10 cellular contexts compared by ENCODE assay signal in the genomic region with DNA sequence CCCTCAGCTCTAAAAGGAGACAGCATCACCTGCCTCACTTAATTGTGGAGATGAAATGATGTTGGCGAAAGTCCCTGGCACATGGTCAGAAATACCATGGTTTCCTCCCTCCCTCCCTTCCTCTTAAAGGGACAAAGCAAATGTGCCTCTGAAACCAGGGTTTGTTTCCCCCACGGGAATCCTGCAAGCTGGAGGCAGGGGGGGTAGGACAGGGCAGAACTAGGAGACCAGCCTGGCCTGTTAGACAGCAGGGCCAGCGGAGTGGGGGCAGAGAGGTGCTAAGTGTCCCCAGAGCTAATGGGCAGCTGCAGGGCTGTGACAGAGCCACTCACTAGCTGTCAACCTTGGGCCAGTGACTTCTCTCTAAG. TPM values are rescaled to one million over a fixed set of nuclear protein-coding genes. Genes with fewer than 3 reads are reported as not detected.
DNase-seq lines count a peak whose midpoint lies in the region; ATAC-seq, FAIRE-seq and TF ChIP-seq lines count a peak whose summit lies in the region.
"Had no signal": no experiment of that assay in that cellular context is flagged by ENCODE, and none has a peak within 500 bp of the region (broad histone marks: within the 10 kb centered on the region; RNA-seq: fewer than 3 reads in every experiment).

No MANE protein-coding gene starts in this region.

- H3K27me3 ChIP-seq in HCT116 (ENCODE audit: insufficient read depth, low read length), result no peaks in the 10 kb centered on the region
- H3K27me3 ChIP-seq in astrocyte (ENCODE audit: insufficient read depth, low read length), result no peaks in the 10 kb centered on the region
- no peaks in the 10 kb centered on the region for H3K27me3 ChIP-seq in gastroesophageal sphincter
- H3K27me3 ChIP-seq in rectal smooth muscle tissue (ENCODE audit: control insufficient read depth, insufficient read depth, low read length), result peaks cover 8% of the 10 kb centered on the region

- intact Hi-C loops in HCT116 (cut with micrococcal nuclease), result loop anchor here (2.0 to 10.0 kb wide), 3 partner anchors 107 to 251 kb away; no protein-coding TSS in a partner anchor

- no peak for TF ChIP-seq RAD21 in HCT116 (IDR thresholded peaks at IDR 0.05; ENCODE audit: low read depth)

- no peak overlapping the region for H3K9ac ChIP-seq in HCT116 (ENCODE audit: low read length)
- H3K9ac ChIP-seq in astrocyte (ENCODE audit: low read length), result peak overlapping the region; percentile 38
- no peak overlapping the region for H3K9ac ChIP-seq in rectal smooth muscle tissue (ENCODE audit: low read length)

- H3K79me2 ChIP-seq in HCT116 (ENCODE audit: insufficient read depth, low read length) (no peaks in the 10 kb centered on the region), astrocyte (ENCODE audit: insufficient read depth, low read length) (no peaks in the 10 kb centered on the region)

- H3K4me1 ChIP-seq in HCT116 (ENCODE audit: control insufficient read depth in 1 of 2, insufficient read depth in 2 of 2, low read length in 2 of 2) (0 out of 4 replicates have a peak, but pooled peaks cover 0 to 6% of the 10 kb centered on the region in 2 experiments), astrocyte (ENCODE audit: insufficient read depth, low read length) (peaks cover 36% of the 10 kb centered on the region), gastroesophageal sphincter (peaks cover 13 to 100% (median 18%) of the 10 kb centered on the region in 3 donors), rectal smooth muscle tissue (ENCODE audit: control insufficient read depth, insufficient read depth, low read length) (peaks cover 15% of the 10 kb centered on the region)

- H3K36me3 ChIP-seq in HCT116 (ENCODE audit: control insufficient read depth in 1 of 2, insufficient read depth in 2 of 2, low read length in 2 of 2) (no peaks in the 10 kb centered on the region), astrocyte (ENCODE audit: insufficient read depth, low read length) (no peaks in the 10 kb centered on the region), gastroesophageal sphincter (no peaks in the 10 kb centered on the region), rectal smooth muscle tissue (ENCODE audit: control insufficient read depth, insufficient read depth, low read length) (no peaks in the 10 kb centered on the region)

- no peak for FAIRE-seq in astrocyte (lab: Jason Lieb, UNC)
- FAIRE-seq: colon had no signal

- H3K4me3 ChIP-seq in HCT116 (replicated peaks in 1 of 2; ENCODE audit: low read depth in 1 of 2, low read length in 2 of 2) (no peak overlapping the region), astrocyte (ENCODE audit: insufficient read depth, low read depth, low read length) (no peak overlapping the region), gastroesophageal sphincter (no peak overlapping the region), rectal smooth muscle tissue (ENCODE audit: low read length) (no peak overlapping the region)

- peaks cover 24% of the 10 kb centered on the region for H3K4me1 Mint-ChIP-seq in astrocyte (ENCODE audit: low read depth, unreplicated experiment)
- peaks cover 13% of the 10 kb centered on the region for H3K4me1 Mint-ChIP-seq in activated naive CD8-positive, alpha-beta T cell treated with anti-CD3 and anti-CD28 coated beads for 36 hours
- peaks cover 30% of the 10 kb centered on the region for H3K4me1 Mint-ChIP-seq in activated CD4-positive, alpha-beta T cell treated with anti-CD3 and anti-CD28 coated beads, Interleukin-2, amount 10 ng/mL, durations not matched to agents 7 days and 5 days

- ATAC-seq in HCT116 (0 out of 2 replicates have a peak, but pooled peaks have one; percentile 5), gastroesophageal sphincter (no peak), HG02973 (IDR thresholded peaks at IDR 0.05; ENCODE audit: unreplicated experiment) (no peak)

- H3K4me2 ChIP-seq in HCT116 (ENCODE audit: low read length), result no peak overlapping the region
- peak overlapping the region; percentile 45 for H3K4me2 ChIP-seq in astrocyte (ENCODE audit: low read length)

- no peak for TF ChIP-seq EP300 in gastroesophageal sphincter (IDR thresholded peaks at IDR 0.05)

- H3K4me3 Mint-ChIP-seq in astrocyte (ENCODE audit: unreplicated experiment), result no peak overlapping the region
- no peak overlapping the region for H3K4me3 Mint-ChIP-seq in activated naive CD8-positive, alpha-beta T cell treated with anti-CD3 and anti-CD28 coated beads for 36 hours
- no peak overlapping the region for H3K4me3 Mint-ChIP-seq in activated CD4-positive, alpha-beta T cell treated with anti-CD3 and anti-CD28 coated beads, Interleukin-2, amount 10 ng/mL, durations not matched to agents 7 days and 5 days
- H3K4me3 Mint-ChIP-seq: T-helper 2 cell treated with Interferon-gamma antibody and Interleukin-4, amounts not matched to agents 5 μg/mL and 100 μg/mL, for 36 hours had no signal

- no peaks in the 10 kb centered on the region for H3K9me2 ChIP-seq in HCT116 (ENCODE audit: insufficient read depth)

- no TSS peak for BruUV-seq in HCT116 (replicated peaks; lab: Mats Ljungman, UMichigan)

- TF ChIP-seq CTCF in HCT116 (IDR thresholded peaks at IDR 0.05 in 2 of 3, conservative IDR thresholded peaks at IDR 0.05 in 1 of 3; ENCODE audit: borderline replicate concordance in 1 of 3, insufficient read depth in 1 of 3, low read depth in 2 of 3, low read length in 2 of 3), result no peak
- no peak for TF ChIP-seq CTCF in astrocyte (IDR thresholded peaks at IDR 0.05; ENCODE audit: insufficient read depth, low read depth, low read length)
- no peak for TF ChIP-seq CTCF in gastroesophageal sphincter (IDR thresholded peaks at IDR 0.05)

- no peaks in the 10 kb centered on the region for H4K20me1 ChIP-seq in HCT116 (ENCODE audit: insufficient read depth)
- peaks cover 4% of the 10 kb centered on the region for H4K20me1 ChIP-seq in astrocyte (ENCODE audit: insufficient read depth, low read length)

- RAD21 ChIA-PET in HCT116 (lab: Charles Lee; ENCODE audit: low non-redundant PET in 1 of 2, low total read pairs in 2 of 2, uncharacterized antibody in 2 of 2, unreplicated experiment in 2 of 2), result interaction anchor here in 1 of 2 experiments (0.7 kb wide), 1 partner anchor 104 kb away, joined by 3 read pairs; no protein-coding TSS in a partner anchor

- H3K27ac ChIP-seq in HCT116 (ENCODE audit: low read depth, low read length) (no peak overlapping the region), astrocyte (ENCODE audit: low read depth, low read length) (no peak overlapping the region), gastroesophageal sphincter (peak overlapping the region; percentile 79 to 89 (median 80)), rectal smooth muscle tissue (ENCODE audit: low read depth, low read length) (peak overlapping the region; percentile 62)

- H3K27me3 Mint-ChIP-seq in astrocyte (ENCODE audit: low read depth, unreplicated experiment), result no peaks in the 10 kb centered on the region
- H3K27me3 Mint-ChIP-seq in activated naive CD8-positive, alpha-beta T cell treated with anti-CD3 and anti-CD28 coated beads for 36 hours, result peaks cover 48% of the 10 kb centered on the region
- H3K27me3 Mint-ChIP-seq in activated CD4-positive, alpha-beta T cell treated with anti-CD3 and anti-CD28 coated beads, Interleukin-2, amount 10 ng/mL, durations not matched to agents 7 days and 5 days, result peaks cover 36% of the 10 kb centered on the region

- no peaks in the 10 kb centered on the region for H3K9me3 Mint-ChIP-seq in astrocyte (ENCODE audit: unreplicated experiment)
- no peaks in the 10 kb centered on the region for H3K9me3 Mint-ChIP-seq in activated naive CD8-positive, alpha-beta T cell treated with anti-CD3 and anti-CD28 coated beads for 36 hours
- H3K9me3 Mint-ChIP-seq in activated CD4-positive, alpha-beta T cell treated with anti-CD3 and anti-CD28 coated beads, Interleukin-2, amount 10 ng/mL, durations not matched to agents 7 days and 5 days, result no peaks in the 10 kb centered on the region
- H3K9me3 Mint-ChIP-seq: T-helper 2 cell treated with Interferon-gamma antibody and Interleukin-4, amounts not matched to agents 5 μg/mL and 100 μg/mL, for 36 hours had no signal

- peaks cover 7% of the 10 kb centered on the region for H3K36me3 Mint-ChIP-seq in astrocyte (ENCODE audit: low read depth, unreplicated experiment)
- H3K36me3 Mint-ChIP-seq in activated naive CD8-positive, alpha-beta T cell treated with anti-CD3 and anti-CD28 coated beads for 36 hours, result no peaks in the 10 kb centered on the region
- no peaks in the 10 kb centered on the region for H3K36me3 Mint-ChIP-seq in activated CD4-positive, alpha-beta T cell treated with anti-CD3 and anti-CD28 coated beads, Interleukin-2, amount 10 ng/mL, durations not matched to agents 7 days and 5 days (ENCODE audit: low read depth)

- whole genome bisulfite sequencing in gastroesophageal sphincter (ENCODE audit: low coverage in 1 of 2), 2 donors, result no CpG with 5 or more reads among the region's 3 CpGs

- DNase-seq in HCT116 (ENCODE audit: low read depth, low spot score) (no peak), astrocyte (ENCODE audit: low read depth) (peak; percentile 12)
- DNase-seq in activated naive CD8-positive, alpha-beta T cell treated with anti-CD3 and anti-CD28 coated beads for 36 hours, result no peak
- DNase-seq in activated CD4-positive, alpha-beta T cell treated with anti-CD3 and anti-CD28 coated beads for 4 hours, result no peak
- DNase-seq in activated CD4-positive, alpha-beta T cell treated with anti-CD3 and anti-CD28 coated beads, Interleukin-2, amount 10 ng/mL, durations not matched to agents 7 days and 5 days, result no peak

- CTCF ChIA-PET in HCT116 (lab: Charles Lee), result interaction anchor here (0.9 to 1.2 kb wide), 4 partner anchors 11 to 108 kb away, joined by 3 to 5 read pairs (median 4); no protein-coding TSS in a partner anchor
- CTCF ChIA-PET in activated CD4-positive, alpha-beta T cell treated with anti-CD3 and anti-CD28 coated beads, Interleukin-2, amount 10 ng/mL, durations not matched to agents 7 days and 5 days (lab: Charles Lee), result interaction anchor here (0.8 to 2.0 kb wide), 15 partner anchors 10 to 129 kb away, joined by 3 to 9 read pairs (median 4); no protein-coding TSS in a partner anchor

- POLR2A ChIA-PET in HCT116 (lab: Charles Lee), result no interaction called here
- POLR2A ChIA-PET in activated CD4-positive, alpha-beta T cell treated with anti-CD3 and anti-CD28 coated beads, Interleukin-2, amount 10 ng/mL, durations not matched to agents 7 days and 5 days (lab: Charles Lee), result no interaction called here

- TF ChIP-seq POLR2A in HCT116 (IDR thresholded peaks at IDR 0.05; ENCODE audit: borderline replicate concordance, extremely low read depth, insufficient read depth, insufficient read length), result no peak
- TF ChIP-seq POLR2A in gastroesophageal sphincter (IDR thresholded peaks at IDR 0.05), result no peak

- H3K9me3 ChIP-seq in HCT116 (ENCODE audit: control insufficient read depth in 1 of 2, insufficient read depth in 1 of 2, low read depth in 1 of 2, low read length in 2 of 2) (no peaks in the 10 kb centered on the region), astrocyte (ENCODE audit: insufficient read depth, low read depth, low read length) (no peaks in the 10 kb centered on the region), gastroesophageal sphincter (no peaks in the 10 kb centered on the region)

- H2AFZ ChIP-seq in HCT116 (ENCODE audit: low read depth, low read length, poor library complexity, severe bottlenecking) (no peak overlapping the region), astrocyte (ENCODE audit: low read depth, low read length) (no peak overlapping the region)

- no peak overlapping the region for H3K27ac Mint-ChIP-seq in astrocyte (ENCODE audit: unreplicated experiment)
- H3K27ac Mint-ChIP-seq in activated naive CD8-positive, alpha-beta T cell treated with anti-CD3 and anti-CD28 coated beads for 36 hours, result no peak overlapping the region
- H3K27ac Mint-ChIP-seq in activated CD4-positive, alpha-beta T cell treated with anti-CD3 and anti-CD28 coated beads, Interleukin-2, amount 10 ng/mL, durations not matched to agents 7 days and 5 days, result no peak overlapping the region
- H3K27ac Mint-ChIP-seq: T-helper 2 cell treated with Interferon-gamma antibody and Interleukin-4, amounts not matched to agents 5 μg/mL and 100 μg/mL, for 36 hours had no signal

RNA-seq across cellular contexts. Expression of gene RTL5, which starts 5.7 kb away (rescaled TPM):
- total RNA-seq in HCT116 (2021; ENCODE audit: unreplicated experiment) (2.5 TPM), astrocyte (13.2 and 16.1 TPM in 2 replicates), gastroesophageal sphincter (10 to 100 TPM in 2 of 4 donors, 1 to 10 TPM in 2; 8.8 to 19.0 (median 9.9) TPM)
- 1.5 and 1.8 TPM in 2 replicates for polyA plus RNA-seq in HCT116 (2012)
- under 1 TPM; 0.08 TPM for total RNA-seq in activated naive CD8-positive, alpha-beta T cell treated with anti-CD3 and anti-CD28 coated beads for 36 hours
- under 1 TPM; 0.07 to 0.15 TPM for total RNA-seq in activated CD4-positive, alpha-beta T cell treated with anti-CD3 and anti-CD28 coated beads, Interleukin-2, amount 10 ng/mL, durations not matched to agents 7 days and 5 days

RNA-seq across cellular contexts. Expression of gene PIN4, which starts 55.5 kb away (rescaled TPM):
- total RNA-seq in HCT116 (2021; ENCODE audit: unreplicated experiment) (9.5 TPM), astrocyte (7.9 and 8.7 TPM in 2 replicates), gastroesophageal sphincter (10 to 100 TPM in 1 of 4 donors, 1 to 10 TPM in 3; 5.7 to 10.6 (median 8.8) TPM)
- 11.7 and 20.4 TPM in 2 replicates for polyA plus RNA-seq in HCT116 (2012)
- total RNA-seq in activated naive CD8-positive, alpha-beta T cell treated with anti-CD3 and anti-CD28 coated beads for 36 hours, result 1 to 10 TPM; 6.2 to 6.3 TPM
- 1 to 10 TPM; 5.1 to 5.4 TPM for total RNA-seq in activated CD4-positive, alpha-beta T cell treated with anti-CD3 and anti-CD28 coated beads, Interleukin-2, amount 10 ng/mL, durations not matched to agents 7 days and 5 days

Comparison
In these comparisons a context has a peak if more than half of its experiments do, and no peak if none do; other contexts are left out.
1. H3K27ac ChIP-seq: peak in gastroesophageal sphincter (4 of 4) and rectal smooth muscle tissue (single experiment); none in HCT116 (single experiment) and astrocyte (single experiment).